ENCODE assay signal across 1 cellular context in the genomic region with DNA sequence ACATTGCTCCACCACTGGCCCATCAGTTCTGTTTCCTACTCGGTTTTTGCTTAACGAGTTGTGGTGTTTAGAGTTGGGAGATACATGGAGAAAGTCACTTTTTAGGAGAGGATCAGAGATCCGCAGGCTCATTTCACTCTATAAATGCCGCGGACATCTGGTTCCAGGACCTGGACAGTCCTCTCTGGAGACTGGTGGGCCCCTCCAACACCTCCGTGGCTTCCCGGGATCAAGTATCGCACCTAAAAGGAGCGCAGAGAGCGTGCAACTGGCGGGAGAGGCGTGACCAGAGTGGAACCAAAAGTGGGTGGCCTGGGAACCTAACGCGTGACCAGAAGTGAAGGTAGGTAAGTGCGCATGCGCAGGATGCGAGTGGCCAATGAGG.
TF ChIP-seq lines count a peak whose summit lies in the region.

No MANE protein-coding gene starts in this region.

TF ChIP-seq in GM12878, 131 proteins besides CTCF, POLR2A, EP300 and RAD21 (continues in another document):
- no peak; the same call in none of the 2 replicates for TF ChIP-seq RAD51 (IDR thresholded peaks at IDR 0.05)
- TF ChIP-seq CEBPB (IDR thresholded peaks at IDR 0.05; ENCODE audit: borderline replicate concordance in 1 of 2, low read depth in 2 of 2, low read length in 2 of 2), result no peak
- TF ChIP-seq, protein P1, sequence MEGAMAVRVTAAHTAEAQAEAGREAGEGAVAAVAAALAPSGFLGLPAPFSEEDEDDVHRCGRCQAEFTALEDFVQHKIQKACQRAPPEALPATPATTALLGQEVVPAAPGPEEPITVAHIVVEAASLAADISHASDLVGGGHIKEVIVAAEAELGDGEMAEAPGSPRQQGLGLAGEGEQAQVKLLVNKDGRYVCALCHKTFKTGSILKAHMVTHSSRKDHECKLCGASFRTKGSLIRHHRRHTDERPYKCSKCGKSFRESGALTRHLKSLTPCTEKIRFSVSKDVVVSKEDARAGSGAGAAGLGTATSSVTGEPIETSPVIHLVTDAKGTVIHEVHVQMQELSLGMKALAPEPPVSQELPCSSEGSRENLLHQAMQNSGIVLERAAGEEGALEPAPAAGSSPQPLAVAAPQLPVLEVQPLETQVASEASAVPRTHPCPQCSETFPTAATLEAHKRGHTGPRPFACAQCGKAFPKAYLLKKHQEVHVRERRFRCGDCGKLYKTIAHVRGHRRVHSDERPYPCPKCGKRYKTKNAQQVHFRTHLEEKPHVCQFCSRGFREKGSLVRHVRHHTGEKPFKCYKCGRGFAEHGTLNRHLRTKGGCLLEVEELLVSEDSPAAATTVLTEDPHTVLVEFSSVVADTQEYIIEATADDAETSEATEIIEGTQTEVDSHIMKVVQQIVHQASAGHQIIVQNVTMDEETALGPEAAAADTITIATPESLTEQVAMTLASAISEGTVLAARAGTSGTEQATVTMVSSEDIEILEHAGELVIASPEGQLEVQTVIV (IDR thresholded peaks at IDR 0.05; ENCODE audit: borderline replicate concordance, partially characterized antibody), result no peak
- TF ChIP-seq NFIC (IDR thresholded peaks at IDR 0.05; ENCODE audit: low read depth, low read length), result no peak
- no peak for TF ChIP-seq POLR2AphosphoS5 (IDR thresholded peaks at IDR 0.05; ENCODE audit: low read length)
- TF ChIP-seq KDM1A (IDR thresholded peaks at IDR 0.05; ENCODE audit: borderline replicate concordance), result no peak
- TF ChIP-seq MYB (IDR thresholded peaks at IDR 0.05; ENCODE audit: borderline replicate concordance, low read depth, low read length), result no peak
- 0 out of 2 replicates have a peak, but pooled peaks have one; percentile 17 for TF ChIP-seq GATAD2B (conservative IDR thresholded peaks at IDR 0.05; ENCODE audit: low read depth)
- TF ChIP-seq IKZF2 (IDR thresholded peaks at IDR 0.05), result 0 out of 4 replicates have a peak, but pooled peaks of 1 of the 2 experiments have one; percentile 14
- no peak for TF ChIP-seq ZNF207 (IDR thresholded peaks at IDR 0.05; ENCODE audit: borderline replicate concordance)
- TF ChIP-seq GABPA (IDR thresholded peaks at IDR 0.05; ENCODE audit: low read depth), result no peak
- no peak; the same call in 1 of the 2 replicates for TF ChIP-seq CHD2 (IDR thresholded peaks at IDR 0.05; ENCODE audit: borderline replicate concordance, low read depth, low read length)
- TF ChIP-seq SPI1 (IDR thresholded peaks at IDR 0.05; ENCODE audit: borderline replicate concordance, insufficient read depth, low read depth, low read length), result no peak
- TF ChIP-seq ZZZ3 (IDR thresholded peaks at IDR 0.05; ENCODE audit: control insufficient read depth, insufficient read length, low read depth), result no peak
- no peak for TF ChIP-seq ATF7 (IDR thresholded peaks at IDR 0.05; ENCODE audit: low read depth)
- TF ChIP-seq, protein P2, sequence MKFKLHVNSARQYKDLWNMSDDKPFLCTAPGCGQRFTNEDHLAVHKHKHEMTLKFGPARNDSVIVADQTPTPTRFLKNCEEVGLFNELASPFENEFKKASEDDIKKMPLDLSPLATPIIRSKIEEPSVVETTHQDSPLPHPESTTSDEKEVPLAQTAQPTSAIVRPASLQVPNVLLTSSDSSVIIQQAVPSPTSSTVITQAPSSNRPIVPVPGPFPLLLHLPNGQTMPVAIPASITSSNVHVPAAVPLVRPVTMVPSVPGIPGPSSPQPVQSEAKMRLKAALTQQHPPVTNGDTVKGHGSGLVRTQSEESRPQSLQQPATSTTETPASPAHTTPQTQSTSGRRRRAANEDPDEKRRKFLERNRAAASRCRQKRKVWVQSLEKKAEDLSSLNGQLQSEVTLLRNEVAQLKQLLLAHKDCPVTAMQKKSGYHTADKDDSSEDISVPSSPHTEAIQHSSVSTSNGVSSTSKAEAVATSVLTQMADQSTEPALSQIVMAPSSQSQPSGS (IDR thresholded peaks at IDR 0.05; ENCODE audit: low read length), result no peak
- TF ChIP-seq, protein P3, sequence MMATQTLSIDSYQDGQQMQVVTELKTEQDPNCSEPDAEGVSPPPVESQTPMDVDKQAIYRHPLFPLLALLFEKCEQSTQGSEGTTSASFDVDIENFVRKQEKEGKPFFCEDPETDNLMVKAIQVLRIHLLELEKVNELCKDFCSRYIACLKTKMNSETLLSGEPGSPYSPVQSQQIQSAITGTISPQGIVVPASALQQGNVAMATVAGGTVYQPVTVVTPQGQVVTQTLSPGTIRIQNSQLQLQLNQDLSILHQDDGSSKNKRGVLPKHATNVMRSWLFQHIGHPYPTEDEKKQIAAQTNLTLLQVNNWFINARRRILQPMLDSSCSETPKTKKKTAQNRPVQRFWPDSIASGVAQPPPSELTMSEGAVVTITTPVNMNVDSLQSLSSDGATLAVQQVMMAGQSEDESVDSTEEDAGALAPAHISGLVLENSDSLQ (IDR thresholded peaks at IDR 0.05), result no peak
- no peak for TF ChIP-seq HDGF (IDR thresholded peaks at IDR 0.05)
- no peak for TF ChIP-seq ASH2L (IDR thresholded peaks at IDR 0.05; ENCODE audit: borderline replicate concordance, low read depth)
- TF ChIP-seq PAX8 (IDR thresholded peaks at IDR 0.05), result no peak
- no peak for TF ChIP-seq BMI1 (IDR thresholded peaks at IDR 0.05; ENCODE audit: borderline replicate concordance)
- no peak for TF ChIP-seq RFX5 (IDR thresholded peaks at IDR 0.05; ENCODE audit: low read depth, low read length)
- no peak for TF ChIP-seq NFXL1 (IDR thresholded peaks at IDR 0.05; ENCODE audit: borderline replicate concordance)
- TF ChIP-seq, protein P4, sequence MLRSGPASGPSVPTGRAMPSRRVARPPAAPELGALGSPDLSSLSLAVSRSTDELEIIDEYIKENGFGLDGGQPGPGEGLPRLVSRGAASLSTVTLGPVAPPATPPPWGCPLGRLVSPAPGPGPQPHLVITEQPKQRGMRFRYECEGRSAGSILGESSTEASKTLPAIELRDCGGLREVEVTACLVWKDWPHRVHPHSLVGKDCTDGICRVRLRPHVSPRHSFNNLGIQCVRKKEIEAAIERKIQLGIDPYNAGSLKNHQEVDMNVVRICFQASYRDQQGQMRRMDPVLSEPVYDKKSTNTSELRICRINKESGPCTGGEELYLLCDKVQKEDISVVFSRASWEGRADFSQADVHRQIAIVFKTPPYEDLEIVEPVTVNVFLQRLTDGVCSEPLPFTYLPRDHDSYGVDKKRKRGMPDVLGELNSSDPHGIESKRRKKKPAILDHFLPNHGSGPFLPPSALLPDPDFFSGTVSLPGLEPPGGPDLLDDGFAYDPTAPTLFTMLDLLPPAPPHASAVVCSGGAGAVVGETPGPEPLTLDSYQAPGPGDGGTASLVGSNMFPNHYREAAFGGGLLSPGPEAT (IDR thresholded peaks at IDR 0.05; ENCODE audit: low read depth), result no peak
- no peak for TF ChIP-seq CBX5 (IDR thresholded peaks at IDR 0.05; ENCODE audit: low read depth)
- TF ChIP-seq, protein P5, sequence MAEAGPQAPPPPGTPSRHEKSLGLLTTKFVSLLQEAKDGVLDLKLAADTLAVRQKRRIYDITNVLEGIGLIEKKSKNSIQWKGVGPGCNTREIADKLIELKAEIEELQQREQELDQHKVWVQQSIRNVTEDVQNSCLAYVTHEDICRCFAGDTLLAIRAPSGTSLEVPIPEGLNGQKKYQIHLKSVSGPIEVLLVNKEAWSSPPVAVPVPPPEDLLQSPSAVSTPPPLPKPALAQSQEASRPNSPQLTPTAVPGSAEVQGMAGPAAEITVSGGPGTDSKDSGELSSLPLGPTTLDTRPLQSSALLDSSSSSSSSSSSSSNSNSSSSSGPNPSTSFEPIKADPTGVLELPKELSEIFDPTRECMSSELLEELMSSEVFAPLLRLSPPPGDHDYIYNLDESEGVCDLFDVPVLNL (IDR thresholded peaks at IDR 0.05; ENCODE audit: low read depth, low read length), result no peak
- no peak for TF ChIP-seq IRF4 (IDR thresholded peaks at IDR 0.05; ENCODE audit: low read depth, low read length)
- 0 out of 2 replicates have a peak, but pooled peaks have one; percentile 52 for TF ChIP-seq TAF1 (IDR thresholded peaks at IDR 0.05; ENCODE audit: borderline replicate concordance, low read depth, low read length)
- TF ChIP-seq JUNB (IDR thresholded peaks at IDR 0.05), result no peak
- TF ChIP-seq, protein P6, sequence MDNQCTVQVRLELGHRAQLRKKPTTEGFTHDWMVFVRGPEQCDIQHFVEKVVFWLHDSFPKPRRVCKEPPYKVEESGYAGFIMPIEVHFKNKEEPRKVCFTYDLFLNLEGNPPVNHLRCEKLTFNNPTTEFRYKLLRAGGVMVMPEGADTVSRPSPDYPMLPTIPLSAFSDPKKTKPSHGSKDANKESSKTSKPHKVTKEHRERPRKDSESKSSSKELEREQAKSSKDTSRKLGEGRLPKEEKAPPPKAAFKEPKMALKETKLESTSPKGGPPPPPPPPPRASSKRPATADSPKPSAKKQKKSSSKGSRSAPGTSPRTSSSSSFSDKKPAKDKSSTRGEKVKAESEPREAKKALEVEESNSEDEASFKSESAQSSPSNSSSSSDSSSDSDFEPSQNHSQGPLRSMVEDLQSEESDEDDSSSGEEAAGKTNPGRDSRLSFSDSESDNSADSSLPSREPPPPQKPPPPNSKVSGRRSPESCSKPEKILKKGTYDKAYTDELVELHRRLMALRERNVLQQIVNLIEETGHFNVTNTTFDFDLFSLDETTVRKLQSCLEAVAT (IDR thresholded peaks at IDR 0.05), result no peak
- no peak for TF ChIP-seq BCL11A (IDR thresholded peaks at IDR 0.05; ENCODE audit: low read depth, low read length)
- TF ChIP-seq, protein P7, sequence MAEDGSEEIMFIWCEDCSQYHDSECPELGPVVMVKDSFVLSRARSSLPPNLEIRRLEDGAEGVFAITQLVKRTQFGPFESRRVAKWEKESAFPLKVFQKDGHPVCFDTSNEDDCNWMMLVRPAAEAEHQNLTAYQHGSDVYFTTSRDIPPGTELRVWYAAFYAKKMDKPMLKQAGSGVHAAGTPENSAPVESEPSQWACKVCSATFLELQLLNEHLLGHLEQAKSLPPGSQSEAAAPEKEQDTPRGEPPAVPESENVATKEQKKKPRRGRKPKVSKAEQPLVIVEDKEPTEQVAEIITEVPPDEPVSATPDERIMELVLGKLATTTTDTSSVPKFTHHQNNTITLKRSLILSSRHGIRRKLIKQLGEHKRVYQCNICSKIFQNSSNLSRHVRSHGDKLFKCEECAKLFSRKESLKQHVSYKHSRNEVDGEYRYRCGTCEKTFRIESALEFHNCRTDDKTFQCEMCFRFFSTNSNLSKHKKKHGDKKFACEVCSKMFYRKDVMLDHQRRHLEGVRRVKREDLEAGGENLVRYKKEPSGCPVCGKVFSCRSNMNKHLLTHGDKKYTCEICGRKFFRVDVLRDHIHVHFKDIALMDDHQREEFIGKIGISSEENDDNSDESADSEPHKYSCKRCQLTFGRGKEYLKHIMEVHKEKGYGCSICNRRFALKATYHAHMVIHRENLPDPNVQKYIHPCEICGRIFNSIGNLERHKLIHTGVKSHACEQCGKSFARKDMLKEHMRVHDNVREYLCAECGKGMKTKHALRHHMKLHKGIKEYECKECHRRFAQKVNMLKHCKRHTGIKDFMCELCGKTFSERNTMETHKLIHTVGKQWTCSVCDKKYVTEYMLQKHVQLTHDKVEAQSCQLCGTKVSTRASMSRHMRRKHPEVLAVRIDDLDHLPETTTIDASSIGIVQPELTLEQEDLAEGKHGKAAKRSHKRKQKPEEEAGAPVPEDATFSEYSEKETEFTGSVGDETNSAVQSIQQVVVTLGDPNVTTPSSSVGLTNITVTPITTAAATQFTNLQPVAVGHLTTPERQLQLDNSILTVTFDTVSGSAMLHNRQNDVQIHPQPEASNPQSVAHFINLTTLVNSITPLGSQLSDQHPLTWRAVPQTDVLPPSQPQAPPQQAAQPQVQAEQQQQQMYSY (CRISPR knock-in tag; IDR thresholded peaks at IDR 0.05), result no peak
- no peak for TF ChIP-seq SUPT20H (IDR thresholded peaks at IDR 0.05; ENCODE audit: borderline replicate concordance, control insufficient read depth, low read depth, low read length)
- TF ChIP-seq, protein P8, sequence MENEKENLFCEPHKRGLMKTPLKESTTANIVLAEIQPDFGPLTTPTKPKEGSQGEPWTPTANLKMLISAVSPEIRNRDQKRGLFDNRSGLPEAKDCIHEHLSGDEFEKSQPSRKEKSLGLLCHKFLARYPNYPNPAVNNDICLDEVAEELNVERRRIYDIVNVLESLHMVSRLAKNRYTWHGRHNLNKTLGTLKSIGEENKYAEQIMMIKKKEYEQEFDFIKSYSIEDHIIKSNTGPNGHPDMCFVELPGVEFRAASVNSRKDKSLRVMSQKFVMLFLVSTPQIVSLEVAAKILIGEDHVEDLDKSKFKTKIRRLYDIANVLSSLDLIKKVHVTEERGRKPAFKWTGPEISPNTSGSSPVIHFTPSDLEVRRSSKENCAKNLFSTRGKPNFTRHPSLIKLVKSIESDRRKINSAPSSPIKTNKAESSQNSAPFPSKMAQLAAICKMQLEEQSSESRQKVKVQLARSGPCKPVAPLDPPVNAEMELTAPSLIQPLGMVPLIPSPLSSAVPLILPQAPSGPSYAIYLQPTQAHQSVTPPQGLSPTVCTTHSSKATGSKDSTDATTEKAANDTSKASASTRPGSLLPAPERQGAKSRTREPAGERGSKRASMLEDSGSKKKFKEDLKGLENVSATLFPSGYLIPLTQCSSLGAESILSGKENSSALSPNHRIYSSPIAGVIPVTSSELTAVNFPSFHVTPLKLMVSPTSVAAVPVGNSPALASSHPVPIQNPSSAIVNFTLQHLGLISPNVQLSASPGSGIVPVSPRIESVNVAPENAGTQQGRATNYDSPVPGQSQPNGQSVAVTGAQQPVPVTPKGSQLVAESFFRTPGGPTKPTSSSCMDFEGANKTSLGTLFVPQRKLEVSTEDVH (IDR thresholded peaks at IDR 0.05; ENCODE audit: low read depth, partially characterized antibody), result no peak
- TF ChIP-seq BHLHE40 (IDR thresholded peaks at IDR 0.05; ENCODE audit: borderline replicate concordance in 1 of 2, low read depth in 2 of 2, low read length in 1 of 2), result peak; percentile 86 to 92
- TF ChIP-seq ESRRA (IDR thresholded peaks at IDR 0.05; ENCODE audit: low read length), result no peak
- no peak for TF ChIP-seq POU2F2 (IDR thresholded peaks at IDR 0.05; ENCODE audit: borderline replicate concordance, low read depth, low read length)
- TF ChIP-seq WRNIP1 (IDR thresholded peaks at IDR 0.05; ENCODE audit: borderline replicate concordance, low read depth, low read length), result no peak
- no peak for TF ChIP-seq YY1 (IDR thresholded peaks at IDR 0.05; ENCODE audit: low read depth, low read length)
- TF ChIP-seq, protein P9, sequence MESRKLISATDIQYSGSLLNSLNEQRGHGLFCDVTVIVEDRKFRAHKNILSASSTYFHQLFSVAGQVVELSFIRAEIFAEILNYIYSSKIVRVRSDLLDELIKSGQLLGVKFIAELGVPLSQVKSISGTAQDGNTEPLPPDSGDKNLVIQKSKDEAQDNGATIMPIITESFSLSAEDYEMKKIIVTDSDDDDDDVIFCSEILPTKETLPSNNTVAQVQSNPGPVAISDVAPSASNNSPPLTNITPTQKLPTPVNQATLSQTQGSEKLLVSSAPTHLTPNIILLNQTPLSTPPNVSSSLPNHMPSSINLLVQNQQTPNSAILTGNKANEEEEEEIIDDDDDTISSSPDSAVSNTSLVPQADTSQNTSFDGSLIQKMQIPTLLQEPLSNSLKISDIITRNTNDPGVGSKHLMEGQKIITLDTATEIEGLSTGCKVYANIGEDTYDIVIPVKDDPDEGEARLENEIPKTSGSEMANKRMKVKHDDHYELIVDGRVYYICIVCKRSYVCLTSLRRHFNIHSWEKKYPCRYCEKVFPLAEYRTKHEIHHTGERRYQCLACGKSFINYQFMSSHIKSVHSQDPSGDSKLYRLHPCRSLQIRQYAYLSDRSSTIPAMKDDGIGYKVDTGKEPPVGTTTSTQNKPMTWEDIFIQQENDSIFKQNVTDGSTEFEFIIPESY (IDR thresholded peaks at IDR 0.05), result no peak
- no peak for TF ChIP-seq JUND (IDR thresholded peaks at IDR 0.05; ENCODE audit: low read depth, low read length)
- TF ChIP-seq SMARCA5 (IDR thresholded peaks at IDR 0.05), result no peak
